Comparison of ENCODE assay signal across 10 cellular contexts in genomic region chr20:63032861-63033634, GRCh38. TPM values are rescaled to one million over a fixed set of nuclear protein-coding genes. Genes with fewer than 3 reads are reported as not detected.
DNase-seq lines count a peak whose midpoint lies in the region; FAIRE-seq and TF ChIP-seq lines count a peak whose summit lies in the region.
"Had no signal": no experiment of that assay in that cellular context is flagged by ENCODE, and none has a peak within 500 bp of the region (broad histone marks: within the 10 kb centered on the region; RNA-seq: fewer than 3 reads in every experiment).

No MANE protein-coding gene starts in this region.

- peaks cover 0 to 10% (median 0%) of the 10 kb centered on the region in 7 donors for H3K9me3 Mint-ChIP-seq in CD14-positive monocyte
- H3K9me3 Mint-ChIP-seq in endothelial cell (ENCODE audit: unreplicated experiment) = no peaks in the 10 kb centered on the region

- no peak for TF ChIP-seq POLR2A in stomach (IDR thresholded peaks at IDR 0.05)

- H3F3A ChIP-seq in PC-9 (ENCODE audit: insufficient read depth, low read depth) = no peaks in the 10 kb centered on the region

- H3K4me1 Mint-ChIP-seq in CD14-positive monocyte (peaks cover 10% of the 10 kb centered on the region), endothelial cell (ENCODE audit: unreplicated experiment) (peaks cover 21% of the 10 kb centered on the region)

- POLR2A ChIA-PET in PC-9 (lab: Charles Lee; ENCODE audit: unreplicated experiment) = interaction anchor here (0.6 kb wide), 1 partner anchor 210 kb away, joined by 4 read pairs; no protein-coding TSS in a partner anchor

- WGBS in stomach, 5 donors = 8 to 14% (median 10%) methylated on average over 27 to 32 of the region's 32 CpGs

- DNase-seq in CD14-positive monocyte (ENCODE audit: low spot score) (peak; percentile 26), GM18507 (ENCODE audit: extremely low spot score, insufficient read length, low read depth) (no peak), Karpas-422 (peak; percentile 96), endothelial cell (ENCODE audit: low spot score) (peak; percentile 52), PC-9 (no peak), stomach (no peak), amniotic stem cell (lab: John Stamatoyannopoulos, UW) (no peak), substantia nigra (lab: John Stamatoyannopoulos, UW) (no peak)
- DNase-seq: NCI-H1930 had no signal

- H3K4me2 ChIP-seq in Karpas-422 (ENCODE audit: low read depth, low read length, poor library complexity, severe bottlenecking) (peak overlapping the region; percentile 64), PC-9 (no peak overlapping the region)

- H3K9me2 ChIP-seq in Karpas-422 (replicated peaks; ENCODE audit: insufficient read depth, low read length) (no peaks in the 10 kb centered on the region), PC-9 (ENCODE audit: insufficient read depth) (no peaks in the 10 kb centered on the region)

- H3K27ac ChIP-seq in Karpas-422 (ENCODE audit: low read length) = peak overlapping the region; percentile 93
- H3K27ac ChIP-seq in PC-9 = no peak overlapping the region
- H3K27ac ChIP-seq in stomach = no peak overlapping the region
- no peak overlapping the region for H3K27ac ChIP-seq in substantia nigra (ENCODE audit: low read depth, low read length, poor library complexity, severe bottlenecking)
- H3K27ac ChIP-seq: heart right ventricle had no signal

- H3K27me3 Mint-ChIP-seq in CD14-positive monocyte (ENCODE audit: low read depth in 3 of 3) (peaks cover 36 to 81% (median 42%) of the 10 kb centered on the region in 3 donors), endothelial cell (ENCODE audit: unreplicated experiment) (peaks cover 11% of the 10 kb centered on the region)

- H2AFZ ChIP-seq in Karpas-422 (ENCODE audit: low read length) (no peak overlapping the region; the same call in 1 of the 2 replicates), PC-9 (no peak overlapping the region)

- FAIRE-seq in GM18507 (lab: Jason Lieb, UNC) = peak; percentile 93

- H3K79me2 ChIP-seq in Karpas-422 (ENCODE audit: low read length) = no peaks in the 10 kb centered on the region
- H3K79me2 ChIP-seq in PC-9 (ENCODE audit: low read depth) = no peaks in the 10 kb centered on the region

- H3K36me3 ChIP-seq in Karpas-422 (ENCODE audit: insufficient read depth, low read length) (no peaks in the 10 kb centered on the region), PC-9 (ENCODE audit: low read depth) (no peaks in the 10 kb centered on the region), stomach (no peaks in the 10 kb centered on the region)
- H3K36me3 ChIP-seq: heart right ventricle had no signal

- H4K20me1 ChIP-seq in Karpas-422 (ENCODE audit: insufficient read depth, low read depth, low read length) = no peaks in the 10 kb centered on the region
- no peaks in the 10 kb centered on the region for H4K20me1 ChIP-seq in PC-9 (ENCODE audit: insufficient read depth)

- CTCF ChIA-PET in PC-9 (lab: Charles Lee) = no interaction called here

- intact Hi-C loops in CD14-positive monocyte (cut with micrococcal nuclease) (no loop called here), PC-9 (cut with micrococcal nuclease; ENCODE audit: unreplicated experiment) (no loop called here), stomach (cut with DNase I; ENCODE audit: low total_unique reads) (no loop called here)

- peak overlapping the region; percentile 67 for H3K9ac ChIP-seq in Karpas-422 (ENCODE audit: low read length)

- H3K27me3 ChIP-seq in Karpas-422 (ENCODE audit: low read length) = no peaks in the 10 kb centered on the region
- peaks cover 80% of the 10 kb centered on the region for H3K27me3 ChIP-seq in PC-9 (ENCODE audit: insufficient read depth, low read depth)
- H3K27me3 ChIP-seq in stomach = peaks cover 4 to 98% (median 86%) of the 10 kb centered on the region in 3 donors

- TF ChIP-seq CTCF in CD14-positive monocyte (IDR thresholded peaks at IDR 0.05) (no peak), endothelial cell (IDR thresholded peaks at IDR 0.05; ENCODE audit: unreplicated experiment) (no peak), PC-9 (conservative IDR thresholded peaks at IDR 0.05) (no peak), stomach (IDR thresholded peaks at IDR 0.05) (no peak)

- H3K4me1 ChIP-seq in Karpas-422 (ENCODE audit: low read length) (peaks cover 54% of the 10 kb centered on the region), PC-9 (replicated peaks; ENCODE audit: insufficient read depth) (no peaks in the 10 kb centered on the region), stomach (peaks cover 0 to 18% (median 10%) of the 10 kb centered on the region in 4 donors)

- peak overlapping the region; percentile 46; the same call in 1 of the 2 replicates for H3K4me3 ChIP-seq in Karpas-422 (ENCODE audit: low read length)
- no peak overlapping the region for H3K4me3 ChIP-seq in PC-9
- H3K4me3 ChIP-seq in stomach = no peak overlapping the region
- H3K4me3 ChIP-seq: heart right ventricle had no signal

- no TSS peak for BruUV-seq in PC-9 (replicated peaks; lab: Mats Ljungman, UMichigan)

- no peak overlapping the region for H3K27ac Mint-ChIP-seq in CD14-positive monocyte
- no peak overlapping the region for H3K27ac Mint-ChIP-seq in endothelial cell (ENCODE audit: unreplicated experiment)

- H3K9me3 ChIP-seq in Karpas-422 (ENCODE audit: low read length) (no peaks in the 10 kb centered on the region), PC-9 (ENCODE audit: insufficient read depth, low read depth) (no peaks in the 10 kb centered on the region), stomach (no peaks in the 10 kb centered on the region)
- H3K9me3 ChIP-seq: heart right ventricle had no signal

- H3K4me3 Mint-ChIP-seq in CD14-positive monocyte = peak overlapping the region; percentile 55 to 87
- peak overlapping the region; percentile 85 for H3K4me3 Mint-ChIP-seq in endothelial cell (ENCODE audit: unreplicated experiment)

- TF ChIP-seq EP300 in stomach (IDR thresholded peaks at IDR 0.05) = no peak

- H3K36me3 Mint-ChIP-seq in CD14-positive monocyte (no peaks in the 10 kb centered on the region), endothelial cell (ENCODE audit: low read depth, unreplicated experiment) (no peaks in the 10 kb centered on the region)

RNA-seq across cellular contexts. Expression of gene BHLHE23, which starts 26.3 kb away (rescaled TPM):
- polyA plus RNA-seq in CD14-positive monocyte = not detected
- total RNA-seq in Karpas-422 (2014; rRNA removed; shearing (Covaris generic); ENCODE audit: low replicate concordance) = not detected in 2 replicates
- not detected for total RNA-seq in endothelial cell (ENCODE audit: unreplicated experiment)
- total RNA-seq in PC-9 (2021) = not detected in 2 replicates
- under 1 TPM in 1 of 5 donors, not detected in 4; 0.55 TPM for total RNA-seq in stomach
- not detected for polyA plus RNA-seq in stomach
- total RNA-seq: heart right ventricle had no signal

Comparison
In these comparisons a context has a peak if more than half of its experiments do, and no peak if none do; other contexts are left out.
1. DNase-seq: peak in CD14-positive monocyte (single experiment), Karpas-422 (single experiment) and endothelial cell (single experiment); none in GM18507 (single experiment), PC-9 (0 of 2), stomach (single experiment), amniotic stem cell (single experiment) and substantia nigra (0 of 49).